8 cellular contexts compared by ENCODE assay signal in the genomic region with DNA sequence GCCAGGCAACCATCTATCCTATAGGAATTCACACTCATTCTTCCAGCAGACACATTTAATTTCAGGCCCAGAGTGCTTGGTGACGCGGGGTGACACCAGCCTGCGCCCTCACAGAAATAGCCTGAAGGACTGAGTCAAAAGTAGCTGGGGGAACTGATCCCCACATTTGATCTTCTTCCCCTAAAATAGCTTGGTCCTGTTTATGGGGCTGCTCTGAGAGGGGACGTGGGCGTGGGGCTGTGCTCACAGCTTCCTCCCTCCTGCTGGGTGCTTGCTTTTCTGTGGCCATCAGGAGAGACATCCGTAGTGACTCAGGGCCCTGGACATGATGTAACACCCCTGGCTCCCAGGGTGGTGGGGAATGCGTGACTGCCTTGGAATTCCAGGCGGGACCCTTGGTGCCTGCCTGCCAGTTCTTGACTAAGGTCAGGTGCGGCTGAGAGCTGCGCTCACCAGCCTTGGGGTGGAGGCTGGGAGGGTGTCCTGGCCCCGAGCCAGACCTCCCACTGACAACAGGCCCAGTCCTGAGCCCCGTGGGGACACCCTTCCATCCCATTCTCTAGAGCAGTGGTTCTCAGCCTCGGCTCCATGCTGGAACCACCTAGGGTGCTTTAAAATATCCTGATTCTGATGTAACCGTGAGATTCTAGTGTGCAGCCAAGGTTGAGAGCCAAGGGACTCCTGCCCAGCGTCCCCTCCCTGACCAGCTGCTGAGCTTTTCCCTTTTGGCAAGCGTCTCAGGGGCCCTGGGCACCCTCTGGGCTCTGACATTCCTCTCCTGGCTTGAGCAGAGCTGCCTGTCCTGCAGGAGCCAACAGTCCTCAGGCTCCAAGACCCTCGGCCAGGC. TPM values are rescaled to one million over a fixed set of nuclear protein-coding genes. Genes with fewer than 3 reads are reported as not detected.
DNase-seq lines count a peak whose midpoint lies in the region; ATAC-seq lines count a peak whose summit lies in the region.

No MANE protein-coding gene starts in this region.

- peak overlapping the region; percentile 92 for H3K27ac ChIP-seq in ectodermal cell (ENCODE audit: insufficient read depth, low read depth, low read length, poor library complexity, severe bottlenecking)
- H3K27ac ChIP-seq in naive thymus-derived CD4-positive, alpha-beta T cell (ENCODE audit: low read depth, low read length) = no peak overlapping the region

- DNase-seq in Daoy (ENCODE audit: low read depth) (peak; percentile 99), NCI-H226 (peak; percentile 88), NCI-H524 treated with DMSO at 0.1 percent for 48 hours (lab: John Stamatoyannopoulos, UW) (no peak)
- no peak for DNase-seq in naive thymus-derived CD4-positive, alpha-beta T cell

- H3K27me3 ChIP-seq in ectodermal cell (ENCODE audit: control insufficient read depth, insufficient read depth, low read length, poor library complexity, severe bottlenecking) = no peaks in the 10 kb centered on the region
- no peaks in the 10 kb centered on the region for H3K27me3 ChIP-seq in naive thymus-derived CD4-positive, alpha-beta T cell (ENCODE audit: control insufficient read depth in 2 of 2, insufficient read depth in 2 of 2, low read length in 2 of 2)

- no peaks in the 10 kb centered on the region for H3K9me3 ChIP-seq in ectodermal cell (ENCODE audit: control insufficient read depth, low read length)
- H3K9me3 ChIP-seq in naive thymus-derived CD4-positive, alpha-beta T cell (ENCODE audit: control insufficient read depth in 2 of 3, low read length in 3 of 3) = no peaks in the 10 kb centered on the region

- 57 to 62% methylated on average over 17 of the region's 17 CpGs for WGBS in ectodermal cell, 2 experiments

- H3K4me3 ChIP-seq in ectodermal cell (ENCODE audit: insufficient read depth, low read depth, low read length) = no peak overlapping the region
- no peak overlapping the region for H3K4me3 ChIP-seq in naive thymus-derived CD4-positive, alpha-beta T cell (ENCODE audit: low read length)

- peaks cover 0 to 12% (median 0%) of the 10 kb centered on the region in 5 donors for H3K27me3 Mint-ChIP-seq in naive thymus-derived CD4-positive, alpha-beta T cell

- H3K27ac Mint-ChIP-seq in naive thymus-derived CD4-positive, alpha-beta T cell = peak overlapping the region in 6 of 9 donors; percentile 58 to 95 (median 89)

- peak overlapping the region in 2 of 10 donors; percentile 3 to 59 for H3K4me3 Mint-ChIP-seq in naive thymus-derived CD4-positive, alpha-beta T cell

- POLR2A ChIA-PET in naive thymus-derived CD4-positive, alpha-beta T cell (lab: Charles Lee) = no interaction called here

- intact Hi-C loops in naive thymus-derived CD4-positive, alpha-beta T cell (cut with micrococcal nuclease) = loop anchor here (1.0 to 2.0 kb wide), 3 partner anchors 45 to 57 kb away; no protein-coding TSS in a partner anchor

- CTCF ChIA-PET in naive thymus-derived CD4-positive, alpha-beta T cell (lab: Charles Lee) = no interaction called here

- peaks cover 9 to 26% (median 17%) of the 10 kb centered on the region in 7 donors for H3K4me1 Mint-ChIP-seq in naive thymus-derived CD4-positive, alpha-beta T cell

- no peaks in the 10 kb centered on the region for H3K36me3 ChIP-seq in ectodermal cell (ENCODE audit: control insufficient read depth, insufficient read depth, low read length)
- H3K36me3 ChIP-seq in naive thymus-derived CD4-positive, alpha-beta T cell (ENCODE audit: control insufficient read depth in 2 of 3, insufficient read depth in 3 of 3, low read length in 3 of 3) = no peaks in the 10 kb centered on the region

- peak; percentile 25 for ATAC-seq in naive thymus-derived CD4-positive, alpha-beta T cell
- no peak for ATAC-seq in HG02610 (IDR thresholded peaks at IDR 0.05; ENCODE audit: unreplicated experiment)
- no peak for ATAC-seq in GM21717 (IDR thresholded peaks at IDR 0.05; ENCODE audit: unreplicated experiment)
- no peak for ATAC-seq in GM21381 (IDR thresholded peaks at IDR 0.05; ENCODE audit: unreplicated experiment)

- H3K4me1 ChIP-seq in ectodermal cell (ENCODE audit: control insufficient read depth, insufficient read depth, low read length) = peaks cover 13% of the 10 kb centered on the region
- peaks cover 7 to 17% of the 10 kb centered on the region in 2 donors for H3K4me1 ChIP-seq in naive thymus-derived CD4-positive, alpha-beta T cell (ENCODE audit: control insufficient read depth in 2 of 2, insufficient read depth in 2 of 2, low read length in 2 of 2)

- H3K36me3 Mint-ChIP-seq in naive thymus-derived CD4-positive, alpha-beta T cell = no peaks in the 10 kb centered on the region

- no peaks in the 10 kb centered on the region for H3K9me3 Mint-ChIP-seq in naive thymus-derived CD4-positive, alpha-beta T cell

RNA-seq across cellular contexts. Expression of a gene that starts 47.4 kb away (rescaled TPM):
- 27.6 and 39.4 TPM in 2 replicates for total RNA-seq in Daoy (2014; rRNA removed; shearing (Covaris generic))
- polyA plus RNA-seq in ectodermal cell (2013, experiment 1 of 4) = 3.6 TPM
- 1.9 TPM for polyA plus RNA-seq in ectodermal cell (2013, experiment 2 of 4)
- polyA plus RNA-seq in ectodermal cell (2013, experiment 3 of 4) = 2.5 TPM
- polyA plus RNA-seq in ectodermal cell (2013, experiment 4 of 4) = 3.9 TPM
- 10 to 100 TPM; 21.2 to 79.4 (median 30.1) TPM for total RNA-seq in naive thymus-derived CD4-positive, alpha-beta T cell
- polyA plus RNA-seq in naive thymus-derived CD4-positive, alpha-beta T cell = 1 to 10 TPM; 5.3 to 6.5 TPM

Comparison
In these comparisons a context has a peak if more than half of its experiments do, and no peak if none do; other contexts are left out.
1. DNase-seq: peak in Daoy (single experiment) and NCI-H226 (single experiment); none in naive thymus-derived CD4-positive, alpha-beta T cell (0 of 9) and NCI-H524 treated with DMSO at 0.1 percent for 48 hours (single experiment).